In genomic region chr12:41557081-41557480, GRCh38 we compare ENCODE assay signal across 8 cellular contexts.
"Had no signal": no experiment of that assay in that cellular context is flagged by ENCODE, and none has a peak within 500 bp of the region (broad histone marks: within the 10 kb centered on the region; RNA-seq: fewer than 3 reads in every experiment).

No MANE protein-coding gene starts in this region.

- H3K27me3 Mint-ChIP-seq: IgD-negative memory B cell had no signal

- DNase-seq: GOT3, H9, HCEC 1CT, KBM-7 had no signal

- H3K27ac Mint-ChIP-seq: H9, IgD-negative memory B cell had no signal

- H3K4me3 Mint-ChIP-seq: H9, IgD-negative memory B cell had no signal

- H3K4me1 Mint-ChIP-seq: IgD-negative memory B cell had no signal

- H3K4me2 ChIP-seq: KMS-11 had no signal

- H3K27ac ChIP-seq: HL-60, KMS-11 had no signal

- ATAC-seq: HepG2 had no signal
